Comparison of ENCODE assay signal across 8 cellular contexts in the genomic region with DNA sequence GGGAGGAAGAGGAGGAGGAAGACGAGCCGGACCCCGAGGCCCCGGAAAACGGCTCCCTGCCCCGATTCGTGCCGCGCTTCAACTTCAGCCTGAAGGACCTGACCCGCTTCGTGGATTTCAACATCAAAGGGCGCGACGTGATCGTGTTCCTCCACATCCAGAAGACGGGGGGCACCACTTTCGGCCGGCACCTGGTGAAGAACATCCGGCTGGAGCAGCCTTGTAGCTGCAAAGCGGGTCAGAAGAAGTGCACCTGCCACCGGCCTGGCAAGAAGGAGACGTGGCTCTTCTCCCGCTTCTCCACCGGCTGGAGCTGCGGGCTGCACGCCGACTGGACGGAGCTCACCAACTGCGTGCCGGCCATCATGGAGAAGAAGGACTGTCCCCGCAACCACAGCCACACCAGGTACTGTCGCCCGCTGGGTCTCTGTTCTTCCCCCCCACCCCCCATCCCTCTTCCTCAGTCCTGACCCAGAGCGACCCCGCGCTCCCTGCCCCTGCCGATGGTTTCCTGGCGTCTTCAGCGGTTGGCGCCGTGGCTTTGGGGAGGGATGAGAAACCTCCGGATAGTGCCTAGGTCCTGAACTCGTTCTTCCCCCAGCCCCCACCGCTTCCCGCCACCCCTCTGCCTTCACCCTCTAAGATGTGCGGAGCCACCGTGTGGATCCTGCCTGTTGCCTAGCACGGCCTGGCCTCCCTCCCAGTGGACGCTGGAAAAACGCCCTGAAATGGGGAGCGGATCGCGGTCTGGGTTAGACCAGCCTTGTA.
A peak's percentile ranks its signal among the peaks of the same experiment; 100 is the strongest.
DNase-seq lines count a peak whose midpoint lies in the region; ATAC-seq and TF ChIP-seq lines count a peak whose summit lies in the region.

No MANE protein-coding gene starts in this region.

- DNase-seq in GM03348 (ENCODE audit: low spot score): peak; percentile 10
- DNase-seq in NCI-H345 (lab: John Stamatoyannopoulos, UW): peak; percentile 32
- DNase-seq in globus pallidus (ENCODE audit: low spot score): peak; percentile 14
- peak; percentile 18 to 89 (median 40) for DNase-seq in posterior cingulate gyrus
- DNase-seq in SHP77 (lab: John Stamatoyannopoulos, UW): no peak
- DNase-seq in DMS114 treated with DMSO at 0.1 percent for 48 hours (lab: John Stamatoyannopoulos, UW; ENCODE audit: unreplicated experiment): no peak
- DNase-seq in erythroblast (lab: John Stamatoyannopoulos, UW): no peak

- intact Hi-C loops in posterior cingulate gyrus (cut with DNase I): no loop called here

- no peak for ATAC-seq in HG03571 (IDR thresholded peaks at IDR 0.05; ENCODE audit: unreplicated experiment)

- TF ChIP-seq POLR2A in erythroblast (IDR thresholded peaks at IDR 0.05; ENCODE audit: low read length): no peak

Comparison
In these comparisons a context has a peak if more than half of its experiments do, and no peak if none do; other contexts are left out.
1. DNase-seq: peak in GM03348 (single experiment), NCI-H345 (single experiment), globus pallidus (single experiment) and posterior cingulate gyrus (10 of 10); none in SHP77 (0 of 2), DMS114 treated with DMSO at 0.1 percent for 48 hours (single experiment) and erythroblast (0 of 2).